Comparison of ENCODE assay signal across 8 cellular contexts in genomic region chr4:101346562-101347266, GRCh38.
DNase-seq lines count a peak whose midpoint lies in the region; ATAC-seq lines count a peak whose summit lies in the region.

No MANE protein-coding gene starts in this region.

- DNase-seq in NCI-H1436 (lab: John Stamatoyannopoulos, UW) (peak; percentile 57), NCI-H1436 treated with DMSO at 0.1 percent for 48 hours (lab: John Stamatoyannopoulos, UW) (no peak), NCI-H2029 (lab: John Stamatoyannopoulos, UW) (peak; percentile 55), memory B cell (ENCODE audit: low spot score in 2 of 2) (no peak)
- peak; percentile 61 to 63 for DNase-seq in activated CD4-positive, alpha-beta T cell treated with anti-CD3 and anti-CD28 coated beads, Interleukin-2, amount 50 U/mL, for 4 hours
- peak; percentile 56 for DNase-seq in effector CD4-positive, alpha-beta T cell
- DNase-seq in stimulated activated CD8-positive, alpha-beta memory T cell treated with anti-CD3 and anti-CD28 coated beads, Interleukin-15, amount 100 ng/mL, for 4 hours (ENCODE audit: low read depth in 2 of 2) = peak; percentile 39 to 55

- H3K36me3 Mint-ChIP-seq in memory B cell = no peaks in the 10 kb centered on the region

- peak overlapping the region; percentile 95 for H3K27ac Mint-ChIP-seq in memory B cell

- H3K4me3 Mint-ChIP-seq in memory B cell = peak overlapping the region; percentile 97

- ATAC-seq in HG02678 (IDR thresholded peaks at IDR 0.05; ENCODE audit: unreplicated experiment) (peak; percentile 12), memory B cell (ENCODE audit: low read depth) (peak; percentile 28)

- peaks cover 27% of the 10 kb centered on the region for H3K4me1 Mint-ChIP-seq in memory B cell

- no peaks in the 10 kb centered on the region for H3K9me3 Mint-ChIP-seq in memory B cell

- no peaks in the 10 kb centered on the region for H3K27me3 Mint-ChIP-seq in memory B cell

Comparison
In these comparisons a context has a peak if more than half of its experiments do, and no peak if none do; other contexts are left out.
1. DNase-seq: peak in NCI-H1436 (single experiment), NCI-H2029 (single experiment), activated CD4-positive, alpha-beta T cell treated with anti-CD3 and anti-CD28 coated beads, Interleukin-2, amount 50 U/mL, for 4 hours (2 of 2), effector CD4-positive, alpha-beta T cell (single experiment) and stimulated activated CD8-positive, alpha-beta memory T cell treated with anti-CD3 and anti-CD28 coated beads, Interleukin-15, amount 100 ng/mL, for 4 hours (2 of 2); none in NCI-H1436 treated with DMSO at 0.1 percent for 48 hours (single experiment) and memory B cell (0 of 2).